Comparison of ENCODE assay signal across 22 cellular contexts in genomic region chr1:107920999-107921398, GRCh38.
"Had no signal": no experiment of that assay in that cellular context is flagged by ENCODE, and none has a peak within 500 bp of the region (broad histone marks: within the 10 kb centered on the region; RNA-seq: fewer than 3 reads in every experiment).

No MANE protein-coding gene starts in this region.

- H3K9me3 Mint-ChIP-seq: effector memory CD8-positive, alpha-beta T cell had no signal

- H3K27ac Mint-ChIP-seq: activated naive CD8-positive, alpha-beta T cell treated with anti-CD3 and anti-CD28 coated beads, Interleukin-2, amount 10 ng/mL, durations not matched to agents 7 days and 5 days; effector memory CD8-positive, alpha-beta T cell had no signal

- H3K27me3 Mint-ChIP-seq: activated naive CD8-positive, alpha-beta T cell treated with anti-CD3 and anti-CD28 coated beads, Interleukin-2, amount 10 ng/mL, durations not matched to agents 7 days and 5 days; effector memory CD8-positive, alpha-beta T cell; naive thymus-derived CD8-positive, alpha-beta T cell had no signal

- ATAC-seq: effector memory CD8-positive, alpha-beta T cell; left cardiac atrium; naive thymus-derived CD8-positive, alpha-beta T cell had no signal

- H3K4me1 ChIP-seq: tibial artery had no signal

- H3K4me3 ChIP-seq: cardiac muscle cell, tibial artery had no signal

- DNase-seq: activated CD4-positive, alpha-beta T cell treated with anti-CD3 and anti-CD28 coated beads, Interleukin-2, amount 50 U/mL, for 1 hour; activated CD4-positive, CD25-positive, alpha-beta regulatory T cell treated with anti-CD3 and anti-CD28 coated beads, Interleukin-2, amount 50 U/mL, for 72 hours; activated CD8-positive, alpha-beta memory T cell treated with anti-CD3 and anti-CD28 coated beads for 24 hours; activated CD8-positive, alpha-beta memory T cell treated with anti-CD3 and anti-CD28 coated beads, Interleukin-2, amount 50 U/mL, for 48 hours; activated effector memory CD4-positive, alpha-beta T cell treated with anti-CD3 and anti-CD28 coated beads, Interleukin-2, amount 50 U/mL, for 16 hours; activated naive CD8-positive, alpha-beta T cell treated with anti-CD3 and anti-CD28 coated beads, Interleukin-2, amount 10 ng/mL, durations not matched to agents 7 days and 5 days; activated T-cell treated with anti-CD3 and anti-CD28 coated beads, Interleukin-2, amount 50 U/mL, for 48 hours; amygdala; effector memory CD8-positive, alpha-beta T cell; left cardiac atrium; mesendoderm; naive thymus-derived CD8-positive, alpha-beta T cell; occipital lobe; posterior cingulate gyrus; stimulated activated CD4-positive, alpha-beta T cell treated with anti-CD3 and anti-CD28 coated beads, Interleukin-2, amount 100 ng/mL, for 24 hours; stimulated activated naive CD8-positive, alpha-beta T cell treated with anti-CD3 and anti-CD28 coated beads, Interleukin-15, Interleukin-2, amounts not matched to agents 100 U/mL and 50 U/mL, for 24 hours; substantia nigra; T-helper 1 cell; T1000; tibial artery had no signal

- H3K27me3 ChIP-seq: cardiac muscle cell, tibial artery had no signal

- H3K27ac ChIP-seq: cardiac muscle cell, tibial artery, VCaP had no signal

- H3K9me3 ChIP-seq: tibial artery had no signal

- H3K4me3 Mint-ChIP-seq: activated naive CD8-positive, alpha-beta T cell treated with anti-CD3 and anti-CD28 coated beads, Interleukin-2, amount 10 ng/mL, durations not matched to agents 7 days and 5 days had no signal
